23 cellular contexts compared by ENCODE assay signal in the genomic region with DNA sequence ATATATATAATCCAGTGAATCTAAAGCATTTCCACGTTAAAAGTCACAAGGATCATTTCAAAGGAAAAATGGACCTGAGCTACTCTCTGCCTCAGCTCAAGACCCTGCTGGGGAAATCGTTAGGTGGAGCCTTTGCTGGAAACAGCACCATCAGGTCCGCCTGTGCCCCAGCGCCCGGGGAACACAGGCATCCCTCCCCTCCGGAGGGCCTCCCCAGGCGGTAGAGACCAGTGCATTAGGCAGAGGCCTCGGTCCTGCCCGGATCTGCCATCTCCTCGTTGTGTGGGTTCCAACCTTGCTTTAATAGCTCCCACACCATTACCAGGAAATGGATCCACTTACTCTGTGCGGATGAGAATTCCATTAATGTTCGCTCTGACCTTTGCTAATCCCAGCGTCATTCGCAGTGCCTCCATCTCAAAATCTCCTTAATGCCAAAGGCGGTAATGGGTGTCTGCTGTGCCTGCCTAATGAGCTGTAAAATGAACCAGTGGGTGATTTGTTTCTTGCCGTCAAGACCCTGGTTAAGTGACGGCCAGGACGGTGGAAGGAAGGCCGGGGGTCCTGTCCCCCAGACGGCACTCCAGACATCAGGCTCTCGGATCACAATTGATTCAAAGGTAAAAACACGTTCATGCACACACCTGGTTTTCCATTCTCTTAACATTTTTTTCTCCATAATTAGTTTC.
"Had no signal": no experiment of that assay in that cellular context is flagged by ENCODE, and none has a peak within 500 bp of the region (broad histone marks: within the 10 kb centered on the region; RNA-seq: fewer than 3 reads in every experiment).

No MANE protein-coding gene starts in this region.

- H3K27me3 ChIP-seq: brain microvascular endothelial cell, esophagus muscularis mucosa, thyroid gland had no signal

- DNase-seq: activated CD4-positive, alpha-beta memory T cell treated with anti-CD3 and anti-CD28 coated beads for 36 hours; activated CD4-positive, alpha-beta T cell treated with anti-CD3 and anti-CD28 coated beads, Interleukin-2, amount 10 ng/mL, durations not matched to agents 24 days and 14 days; activated CD4-positive, CD25-positive, alpha-beta regulatory T cell treated with anti-CD3 and anti-CD28 coated beads, Interleukin-2, amount 50 U/mL, for 72 hours; activated CD8-positive, alpha-beta memory T cell treated with anti-CD3 and anti-CD28 coated beads, Interleukin-2, amount 50 U/mL, for 4 hours; activated gamma-delta T cell; activated naive CD4-positive, alpha-beta T cell treated with anti-CD3 and anti-CD28 coated beads, Interleukin-2, amount 50 U/mL, for 16 hours; activated T-cell treated with anti-CD3 and anti-CD28 coated beads, Interleukin-2, amount 50 U/mL, for 1 hour; amniotic stem cell; brain microvascular endothelial cell; foreskin keratinocyte; naive thymus-derived CD4-positive, alpha-beta T cell; stimulated activated CD4-positive, alpha-beta T cell treated with anti-CD3 and anti-CD28 coated beads, Interleukin-15, amount 100 ng/mL, for 24 hours; stimulated activated CD4-positive, alpha-beta T cell treated with anti-CD3 and anti-CD28 coated beads, Interleukin-2, amount 100 ng/mL, for 24 hours; stimulated activated naive B cell treated with anti-CD40 and anti-IgM and Interleukin-4, amounts not matched to agents 10 μg/mL and 1 μg/mL and 100 μg/mL, for 72 hours; stomach; T-helper 17 cell; T1000; thyroid gland had no signal

- H3K9me3 ChIP-seq: esophagus muscularis mucosa, heart left ventricle, stomach, thyroid gland had no signal

- H3K27ac Mint-ChIP-seq: activated CD4-positive, alpha-beta memory T cell treated with anti-CD3 and anti-CD28 coated beads for 36 hours; activated CD4-positive, alpha-beta T cell treated with anti-CD3 and anti-CD28 coated beads, Interleukin-2, amount 10 ng/mL, durations not matched to agents 24 days and 14 days; activated T-helper 1 cell treated with anti-CD3 and anti-CD28 coated beads, Interleukin-12 subunit alpha, Interleukin-12 subunit beta, Interleukin-2, Interleukin-4 antibody, amounts not matched to agents 30 ng/mL and 10 ng/mL and 1 ng/mL, durations not matched to agents 14 hours and 24 hours and 36 hours; mesothelial cell of epicardium; naive thymus-derived CD4-positive, alpha-beta T cell; stimulated activated naive B cell treated with anti-CD40 and anti-IgM and Interleukin-4, amounts not matched to agents 10 μg/mL and 1 μg/mL and 100 μg/mL, for 72 hours; T-helper 17 cell had no signal

- H3K4me3 ChIP-seq: esophagus muscularis mucosa, heart left ventricle, stomach, thyroid gland had no signal

- H3K4me1 Mint-ChIP-seq: stimulated activated naive B cell treated with anti-CD40 and anti-IgM and Interleukin-4, amounts not matched to agents 10 μg/mL and 1 μg/mL and 100 μg/mL, for 72 hours; T-helper 17 cell had no signal

- H3K4me3 Mint-ChIP-seq: activated CD4-positive, alpha-beta memory T cell treated with anti-CD3 and anti-CD28 coated beads for 36 hours; activated CD4-positive, alpha-beta T cell treated with anti-CD3 and anti-CD28 coated beads, Interleukin-2, amount 10 ng/mL, durations not matched to agents 24 days and 14 days; activated T-helper 1 cell treated with anti-CD3 and anti-CD28 coated beads, Interleukin-12 subunit alpha, Interleukin-12 subunit beta, Interleukin-2, Interleukin-4 antibody, amounts not matched to agents 30 ng/mL and 10 ng/mL and 1 ng/mL, durations not matched to agents 14 hours and 24 hours and 36 hours; mesothelial cell of epicardium; naive thymus-derived CD4-positive, alpha-beta T cell; neural crest cell; stimulated activated naive B cell treated with anti-CD40 and anti-IgM and Interleukin-4, amounts not matched to agents 10 μg/mL and 1 μg/mL and 100 μg/mL, for 72 hours; T-helper 17 cell had no signal

- H3K36me3 ChIP-seq: brain microvascular endothelial cell, esophagus muscularis mucosa, heart left ventricle, stomach, thyroid gland had no signal

- H3K27ac ChIP-seq: brain microvascular endothelial cell, esophagus muscularis mucosa, foreskin keratinocyte, heart left ventricle, stomach, thyroid gland had no signal

- ATAC-seq: foreskin keratinocyte; heart left ventricle; naive thymus-derived CD4-positive, alpha-beta T cell; stimulated activated naive B cell treated with anti-CD40 and anti-IgM and Interleukin-4, amounts not matched to agents 10 μg/mL and 1 μg/mL and 100 μg/mL, for 72 hours; T-helper 17 cell had no signal

- H3K9me3 Mint-ChIP-seq: activated CD4-positive, alpha-beta memory T cell treated with anti-CD3 and anti-CD28 coated beads for 36 hours; activated CD4-positive, alpha-beta T cell treated with anti-CD3 and anti-CD28 coated beads, Interleukin-2, amount 10 ng/mL, durations not matched to agents 24 days and 14 days; activated T-helper 1 cell treated with anti-CD3 and anti-CD28 coated beads, Interleukin-12 subunit alpha, Interleukin-12 subunit beta, Interleukin-2, Interleukin-4 antibody, amounts not matched to agents 30 ng/mL and 10 ng/mL and 1 ng/mL, durations not matched to agents 14 hours and 24 hours and 36 hours; mesothelial cell of epicardium; naive thymus-derived CD4-positive, alpha-beta T cell; neural crest cell; stimulated activated naive B cell treated with anti-CD40 and anti-IgM and Interleukin-4, amounts not matched to agents 10 μg/mL and 1 μg/mL and 100 μg/mL, for 72 hours had no signal

- H3K4me1 ChIP-seq: foreskin keratinocyte, thyroid gland had no signal

- H3K36me3 Mint-ChIP-seq: activated CD4-positive, alpha-beta memory T cell treated with anti-CD3 and anti-CD28 coated beads for 36 hours; mesothelial cell of epicardium; naive thymus-derived CD4-positive, alpha-beta T cell had no signal
